In genomic region chr20:58004146-58004545, GRCh38 we compare ENCODE assay signal across 19 cellular contexts.
"Had no signal": no experiment of that assay in that cellular context is flagged by ENCODE, and none has a peak within 500 bp of the region (broad histone marks: within the 10 kb centered on the region; RNA-seq: fewer than 3 reads in every experiment).

No MANE protein-coding gene starts in this region.

- H3K9me3 ChIP-seq: heart left ventricle, suprapubic skin, thyroid gland, upper lobe of left lung, vagina had no signal

- H3K27ac ChIP-seq: heart left ventricle, suprapubic skin, thyroid gland, upper lobe of left lung, vagina had no signal

- H3K36me3 ChIP-seq: heart left ventricle, suprapubic skin, thyroid gland, upper lobe of left lung, vagina had no signal

- H3K4me1 Mint-ChIP-seq: stimulated activated effector memory CD8-positive, alpha-beta T cell treated with anti-CD3 and anti-CD28 coated beads, Interleukin-12 subunit alpha, Interleukin-12 subunit beta, amount 100 ng/mL, for 72 hours had no signal

- H3K27me3 ChIP-seq: heart left ventricle, suprapubic skin, thyroid gland, upper lobe of left lung, vagina had no signal

- H3K27ac Mint-ChIP-seq: naive thymus-derived CD4-positive, alpha-beta T cell; stimulated activated effector memory CD8-positive, alpha-beta T cell treated with anti-CD3 and anti-CD28 coated beads, Interleukin-12 subunit alpha, Interleukin-12 subunit beta, amount 100 ng/mL, for 72 hours had no signal

- FAIRE-seq: endometrium, frontal cortex had no signal

- H3K4me3 ChIP-seq: heart left ventricle, smooth muscle cell, suprapubic skin, thyroid gland, upper lobe of left lung, vagina had no signal

- H3K9me3 Mint-ChIP-seq: naive thymus-derived CD4-positive, alpha-beta T cell; stimulated activated effector memory CD8-positive, alpha-beta T cell treated with anti-CD3 and anti-CD28 coated beads, Interleukin-12 subunit alpha, Interleukin-12 subunit beta, amount 100 ng/mL, for 72 hours had no signal

- ATAC-seq: esophagus mucosa; heart left ventricle; naive thymus-derived CD4-positive, alpha-beta T cell; right cardiac atrium; stimulated activated effector memory CD8-positive, alpha-beta T cell treated with anti-CD3 and anti-CD28 coated beads, Interleukin-12 subunit alpha, Interleukin-12 subunit beta, amount 100 ng/mL, for 72 hours; stimulated activated naive CD8-positive, alpha-beta T cell treated with anti-CD3 and anti-CD28 coated beads, Interleukin-15, Interleukin-2, amounts not matched to agents 100 U/mL and 50 U/mL, for 24 hours had no signal

- H3K36me3 Mint-ChIP-seq: naive thymus-derived CD4-positive, alpha-beta T cell; stimulated activated effector memory CD8-positive, alpha-beta T cell treated with anti-CD3 and anti-CD28 coated beads, Interleukin-12 subunit alpha, Interleukin-12 subunit beta, amount 100 ng/mL, for 72 hours had no signal

- H3K4me3 Mint-ChIP-seq: naive thymus-derived CD4-positive, alpha-beta T cell; stimulated activated effector memory CD8-positive, alpha-beta T cell treated with anti-CD3 and anti-CD28 coated beads, Interleukin-12 subunit alpha, Interleukin-12 subunit beta, amount 100 ng/mL, for 72 hours had no signal

- DNase-seq: cortex of kidney; effector memory CD4-positive, alpha-beta T cell; heart left ventricle; hippocampal formation; mammary epithelial cell; naive thymus-derived CD4-positive, alpha-beta T cell; right cardiac atrium; stimulated activated CD4-positive, alpha-beta T cell treated with anti-CD3 and anti-CD28 coated beads, Interleukin-4, amount 100 ng/mL, for 1 hour; stimulated activated CD8-positive, alpha-beta memory T cell treated with anti-CD3 and anti-CD28 coated beads, Interleukin-4, amount 100 ng/mL, for 48 hours; stimulated activated naive CD8-positive, alpha-beta T cell treated with anti-CD3 and anti-CD28 coated beads, Interleukin-15, Interleukin-2, amounts not matched to agents 100 U/mL and 50 U/mL, for 24 hours; thyroid gland; upper lobe of left lung had no signal
